Comparison of ENCODE assay signal across 3 cellular contexts in the genomic region with DNA sequence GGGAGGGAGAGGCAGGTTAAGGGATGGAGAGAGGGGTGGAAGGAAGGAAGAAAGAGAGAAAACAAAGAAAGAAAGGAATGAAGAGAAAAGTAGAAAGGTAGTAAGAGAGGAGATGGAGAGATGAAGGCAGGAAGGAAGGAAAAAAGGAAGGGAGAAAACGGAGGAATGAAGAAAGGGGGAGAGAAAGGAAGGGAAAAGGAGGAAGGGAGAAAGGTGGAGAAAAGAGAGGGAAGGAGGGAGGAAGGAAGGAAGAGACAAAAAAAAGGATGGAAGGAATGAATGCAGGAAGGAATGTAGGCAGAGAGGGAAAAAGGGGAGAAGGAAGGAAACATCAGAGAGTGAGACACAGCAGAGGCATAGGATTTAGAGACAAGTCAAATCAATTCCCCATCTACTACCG.
TF ChIP-seq lines count a peak whose summit lies in the region.

No MANE protein-coding gene starts in this region.

TF ChIP-seq in GM23338, 12 proteins besides CTCF, POLR2A, EP300 and RAD21:
- TF ChIP-seq JUNB (IDR thresholded peaks at IDR 0.05; ENCODE audit: unreplicated experiment) (no peak), POLR2AphosphoS5 (IDR thresholded peaks at IDR 0.05; ENCODE audit: low read depth) (no peak), ZNF114 (CRISPR knock-in tag; IDR thresholded peaks at IDR 0.05) (no peak), ZNF331 (CRISPR knock-in tag; IDR thresholded peaks at IDR 0.05; ENCODE audit: low read depth) (no peak)
- TF ChIP-seq, protein P1, sequence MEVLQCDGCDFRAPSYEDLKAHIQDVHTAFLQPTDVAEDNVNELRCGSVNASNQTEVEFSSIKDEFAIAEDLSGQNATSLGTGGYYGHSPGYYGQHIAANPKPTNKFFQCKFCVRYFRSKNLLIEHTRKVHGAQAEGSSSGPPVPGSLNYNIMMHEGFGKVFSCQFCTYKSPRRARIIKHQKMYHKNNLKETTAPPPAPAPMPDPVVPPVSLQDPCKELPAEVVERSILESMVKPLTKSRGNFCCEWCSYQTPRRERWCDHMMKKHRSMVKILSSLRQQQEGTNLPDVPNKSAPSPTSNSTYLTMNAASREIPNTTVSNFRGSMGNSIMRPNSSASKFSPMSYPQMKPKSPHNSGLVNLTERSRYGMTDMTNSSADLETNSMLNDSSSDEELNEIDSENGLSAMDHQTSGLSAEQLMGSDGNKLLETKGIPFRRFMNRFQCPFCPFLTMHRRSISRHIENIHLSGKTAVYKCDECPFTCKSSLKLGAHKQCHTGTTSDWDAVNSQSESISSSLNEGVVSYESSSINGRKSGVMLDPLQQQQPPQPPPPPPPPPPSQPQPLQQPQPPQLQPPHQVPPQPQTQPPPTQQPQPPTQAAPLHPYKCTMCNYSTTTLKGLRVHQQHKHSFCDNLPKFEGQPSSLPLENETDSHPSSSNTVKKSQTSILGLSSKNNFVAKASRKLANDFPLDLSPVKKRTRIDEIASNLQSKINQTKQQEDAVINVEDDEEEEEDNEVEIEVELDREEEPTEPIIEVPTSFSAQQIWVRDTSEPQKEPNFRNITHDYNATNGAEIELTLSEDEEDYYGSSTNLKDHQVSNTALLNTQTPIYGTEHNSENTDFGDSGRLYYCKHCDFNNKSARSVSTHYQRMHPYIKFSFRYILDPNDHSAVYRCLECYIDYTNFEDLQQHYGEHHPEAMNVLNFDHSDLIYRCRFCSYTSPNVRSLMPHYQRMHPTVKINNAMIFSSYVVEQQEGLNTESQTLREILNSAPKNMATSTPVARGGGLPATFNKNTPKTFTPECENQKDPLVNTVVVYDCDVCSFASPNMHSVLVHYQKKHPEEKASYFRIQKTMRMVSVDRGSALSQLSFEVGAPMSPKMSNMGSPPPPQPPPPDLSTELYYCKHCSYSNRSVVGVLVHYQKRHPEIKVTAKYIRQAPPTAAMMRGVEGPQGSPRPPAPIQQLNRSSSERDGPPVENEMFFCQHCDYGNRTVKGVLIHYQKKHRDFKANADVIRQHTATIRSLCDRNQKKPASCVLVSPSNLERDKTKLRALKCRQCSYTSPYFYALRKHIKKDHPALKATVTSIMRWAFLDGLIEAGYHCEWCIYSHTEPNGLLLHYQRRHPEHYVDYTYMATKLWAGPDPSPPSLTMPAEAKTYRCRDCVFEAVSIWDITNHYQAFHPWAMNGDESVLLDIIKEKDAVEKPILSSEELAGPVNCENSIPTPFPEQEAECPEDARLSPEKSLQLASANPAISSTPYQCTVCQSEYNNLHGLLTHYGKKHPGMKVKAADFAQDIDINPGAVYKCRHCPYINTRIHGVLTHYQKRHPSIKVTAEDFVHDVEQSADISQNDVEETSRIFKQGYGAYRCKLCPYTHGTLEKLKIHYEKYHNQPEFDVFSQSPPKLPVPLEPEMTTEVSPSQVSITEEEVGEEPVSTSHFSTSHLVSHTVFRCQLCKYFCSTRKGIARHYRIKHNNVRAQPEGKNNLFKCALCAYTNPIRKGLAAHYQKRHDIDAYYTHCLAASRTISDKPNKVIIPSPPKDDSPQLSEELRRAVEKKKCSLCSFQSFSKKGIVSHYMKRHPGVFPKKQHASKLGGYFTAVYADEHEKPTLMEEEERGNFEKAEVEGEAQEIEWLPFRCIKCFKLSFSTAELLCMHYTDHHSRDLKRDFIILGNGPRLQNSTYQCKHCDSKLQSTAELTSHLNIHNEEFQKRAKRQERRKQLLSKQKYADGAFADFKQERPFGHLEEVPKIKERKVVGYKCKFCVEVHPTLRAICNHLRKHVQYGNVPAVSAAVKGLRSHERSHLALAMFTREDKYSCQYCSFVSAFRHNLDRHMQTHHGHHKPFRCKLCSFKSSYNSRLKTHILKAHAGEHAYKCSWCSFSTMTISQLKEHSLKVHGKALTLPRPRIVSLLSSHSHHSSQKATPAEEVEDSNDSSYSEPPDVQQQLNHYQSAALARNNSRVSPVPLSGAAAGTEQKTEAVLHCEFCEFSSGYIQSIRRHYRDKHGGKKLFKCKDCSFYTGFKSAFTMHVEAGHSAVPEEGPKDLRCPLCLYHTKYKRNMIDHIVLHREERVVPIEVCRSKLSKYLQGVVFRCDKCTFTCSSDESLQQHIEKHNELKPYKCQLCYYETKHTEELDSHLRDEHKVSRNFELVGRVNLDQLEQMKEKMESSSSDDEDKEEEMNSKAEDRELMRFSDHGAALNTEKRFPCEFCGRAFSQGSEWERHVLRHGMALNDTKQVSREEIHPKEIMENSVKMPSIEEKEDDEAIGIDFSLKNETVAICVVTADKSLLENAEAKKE (CRISPR knock-in tag; IDR thresholded peaks at IDR 0.05), result no peak

TF ChIP-seq in IMR-90, 13 proteins besides CTCF, POLR2A, EP300 and RAD21:
- TF ChIP-seq SMC3 (IDR thresholded peaks at IDR 0.05; ENCODE audit: low read depth, low read length) (no peak), CHD1 (IDR thresholded peaks at IDR 0.05; ENCODE audit: low read depth, low read length) (no peak), NFE2L2 (IDR thresholded peaks at IDR 0.05; ENCODE audit: low read depth, low read length) (no peak), MAZ (IDR thresholded peaks at IDR 0.05; ENCODE audit: borderline replicate concordance, low read depth, low read length) (no peak), MXI1 (IDR thresholded peaks at IDR 0.05; ENCODE audit: borderline replicate concordance, low read depth, low read length) (no peak), RFX5 (IDR thresholded peaks at IDR 0.05; ENCODE audit: low read depth, low read length) (no peak), FOS (IDR thresholded peaks at IDR 0.05; ENCODE audit: low read depth, low read length) (no peak), CEBPB (IDR thresholded peaks at IDR 0.05; ENCODE audit: low read depth, low read length) (no peak), BHLHE40 (IDR thresholded peaks at IDR 0.05; ENCODE audit: low read depth, low read length) (no peak), MAFK (IDR thresholded peaks at IDR 0.05; ENCODE audit: low read depth, low read length) (no peak), RCOR1 (IDR thresholded peaks at IDR 0.05; ENCODE audit: insufficient replicate concordance, low read length) (no peak)
- TF ChIP-seq, protein P2, sequence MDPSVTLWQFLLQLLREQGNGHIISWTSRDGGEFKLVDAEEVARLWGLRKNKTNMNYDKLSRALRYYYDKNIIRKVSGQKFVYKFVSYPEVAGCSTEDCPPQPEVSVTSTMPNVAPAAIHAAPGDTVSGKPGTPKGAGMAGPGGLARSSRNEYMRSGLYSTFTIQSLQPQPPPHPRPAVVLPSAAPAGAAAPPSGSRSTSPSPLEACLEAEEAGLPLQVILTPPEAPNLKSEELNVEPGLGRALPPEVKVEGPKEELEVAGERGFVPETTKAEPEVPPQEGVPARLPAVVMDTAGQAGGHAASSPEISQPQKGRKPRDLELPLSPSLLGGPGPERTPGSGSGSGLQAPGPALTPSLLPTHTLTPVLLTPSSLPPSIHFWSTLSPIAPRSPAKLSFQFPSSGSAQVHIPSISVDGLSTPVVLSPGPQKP (IDR thresholded peaks at IDR 0.05; ENCODE audit: borderline replicate concordance, low read depth, low read length), result no peak
- TF ChIP-seq, protein P3, sequence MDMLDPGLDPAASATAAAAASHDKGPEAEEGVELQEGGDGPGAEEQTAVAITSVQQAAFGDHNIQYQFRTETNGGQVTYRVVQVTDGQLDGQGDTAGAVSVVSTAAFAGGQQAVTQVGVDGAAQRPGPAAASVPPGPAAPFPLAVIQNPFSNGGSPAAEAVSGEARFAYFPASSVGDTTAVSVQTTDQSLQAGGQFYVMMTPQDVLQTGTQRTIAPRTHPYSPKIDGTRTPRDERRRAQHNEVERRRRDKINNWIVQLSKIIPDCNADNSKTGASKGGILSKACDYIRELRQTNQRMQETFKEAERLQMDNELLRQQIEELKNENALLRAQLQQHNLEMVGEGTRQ (IDR thresholded peaks at IDR 0.05; ENCODE audit: low read depth, low read length), result no peak

TF ChIP-seq in H1, 55 proteins besides CTCF, POLR2A, EP300 and RAD21:
- TF ChIP-seq GTF2F1 (IDR thresholded peaks at IDR 0.05; ENCODE audit: borderline replicate concordance, low read depth, low read length) (no peak), RXRA (IDR thresholded peaks at IDR 0.05; ENCODE audit: insufficient read depth, low read depth, low read length) (no peak), CBX5 (IDR thresholded peaks at IDR 0.05; ENCODE audit: low read depth, low read length) (no peak), ZNF274 (IDR thresholded peaks at IDR 0.05; ENCODE audit: borderline replicate concordance, extremely low read depth, low read length) (no peak), BCL11A (IDR thresholded peaks at IDR 0.05; ENCODE audit: low read depth in 2 of 2, low read length in 2 of 2) (no peak), KDM5A (IDR thresholded peaks at IDR 0.05; ENCODE audit: low read length) (no peak), JUN (IDR thresholded peaks at IDR 0.05; ENCODE audit: low read depth, low read length) (no peak), RFX5 (IDR thresholded peaks at IDR 0.05; ENCODE audit: borderline replicate concordance, low read depth, low read length) (no peak), BRCA1 (IDR thresholded peaks at IDR 0.05; ENCODE audit: low read depth, low read length) (no peak), SP1 (IDR thresholded peaks at IDR 0.05; ENCODE audit: low read depth, low read length) (no peak), BACH1 (IDR thresholded peaks at IDR 0.05; ENCODE audit: low read length) (no peak)
- TF ChIP-seq, protein P4, sequence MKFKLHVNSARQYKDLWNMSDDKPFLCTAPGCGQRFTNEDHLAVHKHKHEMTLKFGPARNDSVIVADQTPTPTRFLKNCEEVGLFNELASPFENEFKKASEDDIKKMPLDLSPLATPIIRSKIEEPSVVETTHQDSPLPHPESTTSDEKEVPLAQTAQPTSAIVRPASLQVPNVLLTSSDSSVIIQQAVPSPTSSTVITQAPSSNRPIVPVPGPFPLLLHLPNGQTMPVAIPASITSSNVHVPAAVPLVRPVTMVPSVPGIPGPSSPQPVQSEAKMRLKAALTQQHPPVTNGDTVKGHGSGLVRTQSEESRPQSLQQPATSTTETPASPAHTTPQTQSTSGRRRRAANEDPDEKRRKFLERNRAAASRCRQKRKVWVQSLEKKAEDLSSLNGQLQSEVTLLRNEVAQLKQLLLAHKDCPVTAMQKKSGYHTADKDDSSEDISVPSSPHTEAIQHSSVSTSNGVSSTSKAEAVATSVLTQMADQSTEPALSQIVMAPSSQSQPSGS (IDR thresholded peaks at IDR 0.05; ENCODE audit: low read length), result no peak
- TF ChIP-seq, protein P5, sequence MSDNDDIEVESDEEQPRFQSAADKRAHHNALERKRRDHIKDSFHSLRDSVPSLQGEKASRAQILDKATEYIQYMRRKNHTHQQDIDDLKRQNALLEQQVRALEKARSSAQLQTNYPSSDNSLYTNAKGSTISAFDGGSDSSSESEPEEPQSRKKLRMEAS (IDR thresholded peaks at IDR 0.05), result no peak
